ENCODE assay signal across 8 cellular contexts in genomic region chr19:4338441-4339350, GRCh38. TPM values are rescaled to one million over a fixed set of nuclear protein-coding genes. Genes with fewer than 3 reads are reported as not detected.
DNase-seq lines count a peak whose midpoint lies in the region; ATAC-seq and TF ChIP-seq lines count a peak whose summit lies in the region.

STAP2 (minus strand) TSS chr19:4338827; CDS start chr19:4338753, 74 bp downstream.

- H3K9ac ChIP-seq in fibroblast of lung (ENCODE audit: insufficient read depth, low read length) = peak within 1 kb of the TSS; percentile 26

- no peak for ATAC-seq in HG02642 (IDR thresholded peaks at IDR 0.05; ENCODE audit: poor library complexity, unreplicated experiment)

- H4K20me1 ChIP-seq in fibroblast of lung (ENCODE audit: control insufficient read depth, extremely low read depth, insufficient read depth, low read length) = no peaks in the 10 kb centered on the region
- no peaks in the 10 kb centered on the region for H4K20me1 ChIP-seq in osteoblast (ENCODE audit: insufficient read depth, low read length)

- H3K4me1 ChIP-seq in fibroblast of lung (ENCODE audit: control insufficient read depth, extremely low read depth, insufficient read depth, low read length) = peaks cover 4% of the 10 kb centered on the region
- H3K4me1 ChIP-seq in osteoblast (ENCODE audit: insufficient read depth, low read length) = peaks cover 14% of the 10 kb centered on the region

- H3K4me3 ChIP-seq in fibroblast of lung (replicated peaks in 1 of 4; ENCODE audit: control extremely low read depth in 1 of 4, insufficient read depth in 1 of 4, low read depth in 3 of 4, low read length in 4 of 4) (peak within 1 kb of the TSS; percentile 33 to 48 (median 42)), osteoblast (ENCODE audit: insufficient read depth, low read length) (peak within 1 kb of the TSS; percentile 72)

- peak; percentile 69 for DNase-seq in activated CD8-positive, alpha-beta memory T cell treated with anti-CD3 and anti-CD28 coated beads for 24 hours
- DNase-seq in activated CD8-positive, alpha-beta memory T cell treated with anti-CD3 and anti-CD28 coated beads, Interleukin-2, amount 50 U/mL, for 4 hours = no peak
- peak; percentile 13 for DNase-seq in activated CD4-positive, alpha-beta T cell treated with anti-CD3 and anti-CD28 coated beads, Interleukin-2, amount 50 U/mL, for 1 hour
- DNase-seq in fibroblast of lung (ENCODE audit: low read depth in 2 of 2) (no peak), osteoblast (ENCODE audit: insufficient read length, low spot score, missing footprints) (peak; percentile 43), amygdala (lab: John Stamatoyannopoulos, UW) (no peak), posterior vena cava (ENCODE audit: low spot score) (no peak)

- peak within 1 kb of the TSS; percentile 96 for H3K4me2 ChIP-seq in fibroblast of lung (ENCODE audit: extremely low read depth, insufficient read depth, low read length)
- H3K4me2 ChIP-seq in osteoblast (ENCODE audit: insufficient read depth, low read length) = peak within 1 kb of the TSS; percentile 96

- no peaks in the 10 kb centered on the region for H3K27me3 ChIP-seq in fibroblast of lung (ENCODE audit: control insufficient read depth, insufficient read depth, low read length)
- H3K27me3 ChIP-seq in osteoblast (ENCODE audit: insufficient read depth, low read length) = no peaks in the 10 kb centered on the region

- H3K36me3 ChIP-seq in fibroblast of lung (ENCODE audit: control insufficient read depth, insufficient read depth, low read length) = no peaks in the 10 kb centered on the region
- H3K36me3 ChIP-seq in osteoblast (ENCODE audit: insufficient read depth, low read length) = no peaks in the 10 kb centered on the region

- TF ChIP-seq CTCF in fibroblast of lung (conservative IDR thresholded peaks at IDR 0.05 in 1 of 2, IDR thresholded peaks at IDR 0.05 in 1 of 2; ENCODE audit: low read depth in 1 of 2, low read length in 2 of 2) (no peak), osteoblast (IDR thresholded peaks at IDR 0.05; ENCODE audit: extremely low read depth, low read depth, low read length) (no peak)

- H3K79me2 ChIP-seq in fibroblast of lung (ENCODE audit: control insufficient read depth, insufficient read depth, low read length) = no peaks in the 10 kb centered on the region
- H3K79me2 ChIP-seq in osteoblast (ENCODE audit: insufficient read depth, low read length) = no peaks in the 10 kb centered on the region

- intact Hi-C loops in posterior vena cava (cut with DNase I) = no loop called here

- H2AFZ ChIP-seq in fibroblast of lung (ENCODE audit: low read length) (peak within 1 kb of the TSS; percentile 97), osteoblast (ENCODE audit: low read length) (peak within 1 kb of the TSS; percentile 96)

- no peak within 1 kb of the TSS for H3K27ac ChIP-seq in fibroblast of lung (ENCODE audit: insufficient read depth, low read length)
- H3K27ac ChIP-seq in osteoblast (ENCODE audit: low read depth, low read length) = no peak within 1 kb of the TSS

- H3K9me3 ChIP-seq in fibroblast of lung (ENCODE audit: control insufficient read depth, insufficient read depth, low read depth, low read length) (no peaks in the 10 kb centered on the region), osteoblast (ENCODE audit: low read depth, low read length) (no peaks in the 10 kb centered on the region)

RNA-seq across cellular contexts. Expression of gene STAP2, which starts in this region (rescaled TPM):
- total RNA-seq in fibroblast of lung (4.4 and 4.8 TPM in 2 replicates), osteoblast (2.4 and 2.5 TPM in 2 replicates), posterior vena cava (1 to 10 TPM; 2.1 to 2.7 TPM)
- 1.7 and 2.2 TPM in 2 replicates for polyA plus RNA-seq in fibroblast of lung
- 2.1 and 3.3 TPM in 2 replicates for polyA plus RNA-seq in fibroblast of lung (2012)
- 5.4 and 9.2 TPM in 2 replicates for polyA minus RNA-seq in fibroblast of lung (ENCODE audit: low replicate concordance)

Comparison
In these comparisons a context has a peak if more than half of its experiments do, and no peak if none do; other contexts are left out.
1. DNase-seq: peak in activated CD8-positive, alpha-beta memory T cell treated with anti-CD3 and anti-CD28 coated beads for 24 hours (single experiment), activated CD4-positive, alpha-beta T cell treated with anti-CD3 and anti-CD28 coated beads, Interleukin-2, amount 50 U/mL, for 1 hour (single experiment) and osteoblast (single experiment); none in activated CD8-positive, alpha-beta memory T cell treated with anti-CD3 and anti-CD28 coated beads, Interleukin-2, amount 50 U/mL, for 4 hours (single experiment), fibroblast of lung (0 of 2), amygdala (0 of 56) and posterior vena cava (single experiment).